Comparison of ENCODE assay signal across 8 cellular contexts in the genomic region with DNA sequence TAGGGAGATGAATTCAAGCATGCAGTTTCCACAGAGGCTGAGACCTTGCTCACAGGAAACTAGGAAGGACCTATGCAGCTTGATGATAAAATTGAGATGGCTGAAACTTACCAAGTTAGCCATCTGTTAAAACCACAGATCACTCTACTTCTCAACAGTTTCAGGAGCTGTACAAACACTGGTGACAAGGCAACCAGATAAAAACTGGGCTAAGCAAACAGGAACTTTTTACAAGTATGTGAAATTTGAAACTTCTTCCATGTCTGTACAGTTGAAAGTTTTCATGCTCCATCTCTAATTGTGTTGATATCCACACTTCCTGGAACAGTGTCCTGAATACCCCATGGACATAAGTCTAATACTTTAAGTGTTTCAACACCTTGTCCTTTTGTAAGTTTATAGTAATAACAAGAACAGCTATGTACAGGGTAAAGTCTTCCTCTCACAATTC.
DNase-seq lines count a peak whose midpoint lies in the region; ATAC-seq and TF ChIP-seq lines count a peak whose summit lies in the region.

No MANE protein-coding gene starts in this region.

- peaks cover 2% of the 10 kb centered on the region for H3K4me1 Mint-ChIP-seq in CD8-positive, alpha-beta T cell (ENCODE audit: low read depth)
- peaks cover 8% of the 10 kb centered on the region for H3K4me1 Mint-ChIP-seq in T-helper 1 cell treated with Interleukin-12 subunit alpha and Interleukin-12 subunit beta and Interleukin-4 antibody, amounts not matched to agents 30 μg/mL and 1 μg/mL, for 36 hours (ENCODE audit: low read depth)

- peaks cover 55% of the 10 kb centered on the region for H3K36me3 Mint-ChIP-seq in CD8-positive, alpha-beta T cell
- peaks cover 6% of the 10 kb centered on the region for H3K36me3 Mint-ChIP-seq in T-helper 1 cell treated with Interleukin-12 subunit alpha and Interleukin-12 subunit beta and Interleukin-4 antibody, amounts not matched to agents 30 μg/mL and 1 μg/mL, for 36 hours (ENCODE audit: low read depth)

- H3K27ac Mint-ChIP-seq in CD8-positive, alpha-beta T cell = peak overlapping the region; percentile 16
- peak overlapping the region; percentile 16 for H3K27ac Mint-ChIP-seq in T-helper 1 cell treated with Interleukin-12 subunit alpha and Interleukin-12 subunit beta and Interleukin-4 antibody, amounts not matched to agents 30 μg/mL and 1 μg/mL, for 36 hours

- no peak for DNase-seq in CD8-positive, alpha-beta T cell
- DNase-seq in lower lobe of right lung = no peak
- DNase-seq in stimulated activated CD4-positive, alpha-beta T cell treated with anti-CD3 and anti-CD28 coated beads, Interleukin-15, amount 100 ng/mL, for 24 hours = no peak
- no peak for DNase-seq in SKM-1 treated with dmso at 0.1 percent for 144 hours (lab: John Stamatoyannopoulos, UW; ENCODE audit: unreplicated experiment)
- DNase-seq in stimulated activated CD8-positive, alpha-beta memory T cell treated with anti-CD3 and anti-CD28 coated beads, Interleukin-4, amount 100 ng/mL, for 48 hours = no peak

- ATAC-seq in CD8-positive, alpha-beta T cell = no peak
- ATAC-seq in GM19023 (IDR thresholded peaks at IDR 0.05; ENCODE audit: unreplicated experiment) (peak; percentile 98), HG03095 (IDR thresholded peaks at IDR 0.05; ENCODE audit: unreplicated experiment) (peak; percentile 99), lower lobe of right lung (peak; percentile 83 to 85)

- TF ChIP-seq CTCF in CD8-positive, alpha-beta T cell (IDR thresholded peaks at IDR 0.05) = no peak
- no peak for TF ChIP-seq CTCF in lower lobe of right lung (IDR thresholded peaks at IDR 0.05)

- POLR2A ChIA-PET in CD8-positive, alpha-beta T cell (lab: Charles Lee) = interaction anchor here (0.6 kb wide), 1 partner anchor 1566 kb away, joined by 3 read pairs; no protein-coding TSS in a partner anchor

- no peak overlapping the region for H3K4me3 Mint-ChIP-seq in CD8-positive, alpha-beta T cell
- H3K4me3 Mint-ChIP-seq in T-helper 1 cell treated with Interleukin-12 subunit alpha and Interleukin-12 subunit beta and Interleukin-4 antibody, amounts not matched to agents 30 μg/mL and 1 μg/mL, for 36 hours = no peak overlapping the region

- no peak overlapping the region for H3K4me3 ChIP-seq in CD8-positive, alpha-beta T cell (ENCODE audit: low read depth, low read length)
- no peak overlapping the region for H3K4me3 ChIP-seq in lower lobe of right lung

- intact Hi-C loops in CD8-positive, alpha-beta T cell (cut with DNase I, micrococcal nuclease) = no loop called here
- intact Hi-C loops in lower lobe of right lung (cut with DNase I) = no loop called here

- no peaks in the 10 kb centered on the region for H3K27me3 Mint-ChIP-seq in CD8-positive, alpha-beta T cell (ENCODE audit: low read depth)
- no peaks in the 10 kb centered on the region for H3K27me3 Mint-ChIP-seq in T-helper 1 cell treated with Interleukin-12 subunit alpha and Interleukin-12 subunit beta and Interleukin-4 antibody, amounts not matched to agents 30 μg/mL and 1 μg/mL, for 36 hours (ENCODE audit: low read depth)

- H3K9me3 ChIP-seq in CD8-positive, alpha-beta T cell (ENCODE audit: low read length) = no peaks in the 10 kb centered on the region
- H3K9me3 ChIP-seq in lower lobe of right lung = no peaks in the 10 kb centered on the region

- no peaks in the 10 kb centered on the region for H3K27me3 ChIP-seq in CD8-positive, alpha-beta T cell (ENCODE audit: insufficient read depth, low read length)
- no peaks in the 10 kb centered on the region for H3K27me3 ChIP-seq in lower lobe of right lung (ENCODE audit: low read depth)

- CTCF ChIA-PET in CD8-positive, alpha-beta T cell (lab: Charles Lee) = interaction anchor here (0.9 to 5.4 kb wide), 2 partner anchors 11 to 229 kb away, joined by 3 to 43 read pairs; no protein-coding TSS in a partner anchor

- no peak overlapping the region for H3K27ac ChIP-seq in CD8-positive, alpha-beta T cell (ENCODE audit: low read depth, low read length)
- H3K27ac ChIP-seq in lower lobe of right lung = no peak overlapping the region

- H3K9me3 Mint-ChIP-seq in CD8-positive, alpha-beta T cell = no peaks in the 10 kb centered on the region
- no peaks in the 10 kb centered on the region for H3K9me3 Mint-ChIP-seq in T-helper 1 cell treated with Interleukin-12 subunit alpha and Interleukin-12 subunit beta and Interleukin-4 antibody, amounts not matched to agents 30 μg/mL and 1 μg/mL, for 36 hours

- H3K4me1 ChIP-seq in CD8-positive, alpha-beta T cell (ENCODE audit: insufficient read depth, low read length) = no peaks in the 10 kb centered on the region
- peaks cover 6% of the 10 kb centered on the region for H3K4me1 ChIP-seq in lower lobe of right lung

- peaks cover 5% of the 10 kb centered on the region for H3K36me3 ChIP-seq in CD8-positive, alpha-beta T cell (ENCODE audit: insufficient read depth, low read length)
- peaks cover 37% of the 10 kb centered on the region for H3K36me3 ChIP-seq in lower lobe of right lung
